In the genomic region with DNA sequence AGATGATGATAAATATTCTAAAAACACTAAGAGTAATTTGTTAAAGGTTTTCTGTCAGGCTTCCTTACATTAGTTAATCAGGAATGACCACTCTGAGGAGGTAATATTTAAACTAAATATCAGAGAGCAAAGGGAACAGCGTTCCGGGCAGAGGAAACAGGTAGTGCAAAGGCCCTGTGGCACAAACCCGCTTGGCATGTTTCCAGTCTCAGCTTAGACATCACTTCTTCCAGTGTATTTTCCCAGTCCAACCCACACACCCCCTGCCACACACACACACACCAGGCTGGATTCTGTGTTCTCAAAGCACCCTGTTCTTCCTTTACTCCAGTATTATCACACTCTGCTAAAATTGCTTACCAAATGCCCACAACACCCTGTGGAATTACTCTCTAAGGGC, we compare ENCODE assay signal across 11 cellular contexts.
"Had no signal": no experiment of that assay in that cellular context is flagged by ENCODE, and none has a peak within 500 bp of the region (broad histone marks: within the 10 kb centered on the region; RNA-seq: fewer than 3 reads in every experiment).

No MANE protein-coding gene starts in this region.

- H3K9ac ChIP-seq: GM23248 had no signal

- H3K9me3 ChIP-seq: HAP-1 had no signal

- H3K4me1 Mint-ChIP-seq: GM23338, H9 had no signal

- H3K27ac Mint-ChIP-seq: GM23338, H9, HFFc6 had no signal

- H3K4me2 ChIP-seq: GM23338 had no signal

- H3K4me3 Mint-ChIP-seq: GM23338, H9, HFFc6 had no signal

- H2AFZ ChIP-seq: GM23248, GM23338 had no signal

- H3K4me3 ChIP-seq: GM23248, GM23338, HAP-1 had no signal

- H3K4me1 ChIP-seq: HAP-1 had no signal

- ATAC-seq: GM23338, HCT116 had no signal

- H3K36me3 ChIP-seq: HAP-1 had no signal

- H3K27ac ChIP-seq: GM23248 had no signal

- H3K9me3 Mint-ChIP-seq: H9 had no signal

- DNase-seq: GM23248, GOT3, H7, H9, HCEC 1CT, HFFc6 had no signal

- FAIRE-seq: H1, H54 had no signal
